1 cellular context compared by ENCODE assay signal in genomic region chr5:179819296-179820126, GRCh38.
A peak's percentile ranks its signal among the peaks of the same experiment; 100 is the strongest.
TF ChIP-seq lines count a peak whose summit lies in the region.

No MANE protein-coding gene starts in this region.

TF ChIP-seq in HepG2, 621 proteins besides CTCF, POLR2A, EP300 and RAD21 (continued from another document and continues in another):
- TF ChIP-seq, protein P1, sequence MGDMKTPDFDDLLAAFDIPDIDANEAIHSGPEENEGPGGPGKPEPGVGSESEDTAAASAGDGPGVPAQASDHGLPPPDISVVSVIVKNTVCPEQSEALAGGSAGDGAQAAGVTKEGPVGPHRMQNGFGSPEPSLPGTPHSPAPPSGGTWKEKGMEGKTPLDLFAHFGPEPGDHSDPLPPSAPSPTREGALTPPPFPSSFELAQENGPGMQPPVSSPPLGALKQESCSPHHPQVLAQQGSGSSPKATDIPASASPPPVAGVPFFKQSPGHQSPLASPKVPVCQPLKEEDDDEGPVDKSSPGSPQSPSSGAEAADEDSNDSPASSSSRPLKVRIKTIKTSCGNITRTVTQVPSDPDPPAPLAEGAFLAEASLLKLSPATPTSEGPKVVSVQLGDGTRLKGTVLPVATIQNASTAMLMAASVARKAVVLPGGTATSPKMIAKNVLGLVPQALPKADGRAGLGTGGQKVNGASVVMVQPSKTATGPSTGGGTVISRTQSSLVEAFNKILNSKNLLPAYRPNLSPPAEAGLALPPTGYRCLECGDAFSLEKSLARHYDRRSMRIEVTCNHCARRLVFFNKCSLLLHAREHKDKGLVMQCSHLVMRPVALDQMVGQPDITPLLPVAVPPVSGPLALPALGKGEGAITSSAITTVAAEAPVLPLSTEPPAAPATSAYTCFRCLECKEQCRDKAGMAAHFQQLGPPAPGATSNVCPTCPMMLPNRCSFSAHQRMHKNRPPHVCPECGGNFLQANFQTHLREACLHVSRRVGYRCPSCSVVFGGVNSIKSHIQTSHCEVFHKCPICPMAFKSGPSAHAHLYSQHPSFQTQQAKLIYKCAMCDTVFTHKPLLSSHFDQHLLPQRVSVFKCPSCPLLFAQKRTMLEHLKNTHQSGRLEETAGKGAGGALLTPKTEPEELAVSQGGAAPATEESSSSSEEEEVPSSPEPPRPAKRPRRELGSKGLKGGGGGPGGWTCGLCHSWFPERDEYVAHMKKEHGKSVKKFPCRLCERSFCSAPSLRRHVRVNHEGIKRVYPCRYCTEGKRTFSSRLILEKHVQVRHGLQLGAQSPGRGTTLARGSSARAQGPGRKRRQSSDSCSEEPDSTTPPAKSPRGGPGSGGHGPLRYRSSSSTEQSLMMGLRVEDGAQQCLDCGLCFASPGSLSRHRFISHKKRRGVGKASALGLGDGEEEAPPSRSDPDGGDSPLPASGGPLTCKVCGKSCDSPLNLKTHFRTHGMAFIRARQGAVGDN (CRISPR knock-in tag; IDR thresholded peaks at IDR 0.05), result peak; percentile 97
- TF ChIP-seq ATRX (CRISPR knock-in tag; IDR thresholded peaks at IDR 0.05; ENCODE audit: borderline replicate concordance) (no peak), KMT2B (CRISPR knock-in tag; IDR thresholded peaks at IDR 0.05) (no peak), HES4 (CRISPR knock-in tag; IDR thresholded peaks at IDR 0.05; ENCODE audit: borderline replicate concordance) (no peak), ZNF567 (CRISPR knock-in tag; IDR thresholded peaks at IDR 0.05; ENCODE audit: borderline replicate concordance) (no peak), GATAD2A (CRISPR knock-in tag; IDR thresholded peaks at IDR 0.05) (no peak; the same call in 1 of the 2 replicates), SMC3 (IDR thresholded peaks at IDR 0.05; ENCODE audit: low read length) (no peak), NFKBIZ (CRISPR knock-in tag; IDR thresholded peaks at IDR 0.05) (no peak), ETV5 (CRISPR knock-in tag; IDR thresholded peaks at IDR 0.05; ENCODE audit: borderline replicate concordance) (no peak; the same call in 1 of the 2 replicates), ZBTB14 (CRISPR knock-in tag; IDR thresholded peaks at IDR 0.05) (no peak; the same call in 1 of the 2 replicates), SATB2 (CRISPR knock-in tag; IDR thresholded peaks at IDR 0.05) (no peak; the same call in 1 of the 2 replicates), RBM22 (optimal IDR thresholded peaks at IDR 0.05; ENCODE audit: low read length) (no peak), BRCA1 (CRISPR knock-in tag; IDR thresholded peaks at IDR 0.05) (no peak), ONECUT2 (CRISPR knock-in tag; IDR thresholded peaks at IDR 0.05) (no peak), SALL2 (CRISPR knock-in tag; IDR thresholded peaks at IDR 0.05) (no peak; the same call in 1 of the 2 replicates), TRIM22 (IDR thresholded peaks at IDR 0.05) (no peak), HNRNPUL1 (IDR thresholded peaks at IDR 0.05; ENCODE audit: low read depth, low read length) (no peak), JUN (CRISPR knock-in tag; IDR thresholded peaks at IDR 0.05) (no peak), NCOA2 (CRISPR knock-in tag; IDR thresholded peaks at IDR 0.05) (no peak), ZNF317 (CRISPR knock-in tag; IDR thresholded peaks at IDR 0.05) (peak; percentile 65; the same call in 1 of the 2 replicates), HDAC2 (CRISPR knock-in tag; IDR thresholded peaks at IDR 0.05) (0 out of 2 replicates have a peak, but pooled peaks have one; percentile 9), ARHGAP35 (CRISPR knock-in tag; IDR thresholded peaks at IDR 0.05; ENCODE audit: borderline replicate concordance) (no peak; the same call in 1 of the 2 replicates), ZFP36L2 (CRISPR knock-in tag; IDR thresholded peaks at IDR 0.05) (peak; percentile 79; the same call in 1 of the 2 replicates), TSC22D2 (CRISPR knock-in tag; IDR thresholded peaks at IDR 0.05; ENCODE audit: borderline replicate concordance) (0 out of 2 replicates have a peak, but pooled peaks have one; percentile 33), PTBP1 (IDR thresholded peaks at IDR 0.05; ENCODE audit: low read depth, low read length, poor library complexity, severe bottlenecking) (no peak), U2AF2 (IDR thresholded peaks at IDR 0.05; ENCODE audit: low read depth, low read length) (no peak), ATF1 (CRISPR knock-in tag; IDR thresholded peaks at IDR 0.05) (no peak), EED (CRISPR knock-in tag; IDR thresholded peaks at IDR 0.05) (0 out of 2 replicates have a peak, but pooled peaks have one; percentile 46), ZNF781 (CRISPR knock-in tag; IDR thresholded peaks at IDR 0.05; ENCODE audit: borderline replicate concordance, not compliant biosample characterization) (peak; percentile 86), ZNF670 (CRISPR knock-in tag; IDR thresholded peaks at IDR 0.05; ENCODE audit: borderline replicate concordance) (no peak; the same call in 1 of the 2 replicates), TERF1 (CRISPR knock-in tag; IDR thresholded peaks at IDR 0.05) (0 out of 2 replicates have a peak, but pooled peaks have one; percentile 35), ZNF264 (CRISPR knock-in tag; IDR thresholded peaks at IDR 0.05) (no peak; the same call in 1 of the 2 replicates), ZNF562 (CRISPR knock-in tag; IDR thresholded peaks at IDR 0.05; ENCODE audit: borderline replicate concordance) (no peak), ERF (CRISPR knock-in tag; IDR thresholded peaks at IDR 0.05) (no peak; the same call in 1 of the 2 replicates), ZFX (CRISPR knock-in tag; IDR thresholded peaks at IDR 0.05; ENCODE audit: low read depth) (peak; percentile 95), RFXANK (CRISPR knock-in tag; IDR thresholded peaks at IDR 0.05) (no peak), TOPORS (CRISPR knock-in tag; IDR thresholded peaks at IDR 0.05) (peak; percentile 21), KDM5A (IDR thresholded peaks at IDR 0.05; ENCODE audit: borderline replicate concordance, low read length) (no peak), RARA (CRISPR knock-in tag; IDR thresholded peaks at IDR 0.05) (peak; percentile 64), ZNF780A (CRISPR knock-in tag; IDR thresholded peaks at IDR 0.05) (no peak), ZNF441 (CRISPR knock-in tag; IDR thresholded peaks at IDR 0.05; ENCODE audit: borderline replicate concordance) (no peak), ZNF280B (CRISPR knock-in tag; IDR thresholded peaks at IDR 0.05; ENCODE audit: borderline replicate concordance) (no peak; the same call in 1 of the 2 replicates), ZNF790 (CRISPR knock-in tag; IDR thresholded peaks at IDR 0.05; ENCODE audit: borderline replicate concordance) (no peak), KLF9 (CRISPR knock-in tag; IDR thresholded peaks at IDR 0.05; ENCODE audit: low read depth) (no peak), RNF219 (CRISPR knock-in tag; IDR thresholded peaks at IDR 0.05) (peak; percentile 85; the same call in 1 of the 2 replicates), MXD3 (CRISPR knock-in tag; IDR thresholded peaks at IDR 0.05) (peak; percentile 93), FOXP1 (IDR thresholded peaks at IDR 0.05) (no peak), FOXP1 (CRISPR knock-in tag; IDR thresholded peaks at IDR 0.05) (no peak), ZNF879 (CRISPR knock-in tag; IDR thresholded peaks at IDR 0.05) (peak; percentile 64; the same call in 1 of the 2 replicates)
- TF ChIP-seq, protein P2, sequence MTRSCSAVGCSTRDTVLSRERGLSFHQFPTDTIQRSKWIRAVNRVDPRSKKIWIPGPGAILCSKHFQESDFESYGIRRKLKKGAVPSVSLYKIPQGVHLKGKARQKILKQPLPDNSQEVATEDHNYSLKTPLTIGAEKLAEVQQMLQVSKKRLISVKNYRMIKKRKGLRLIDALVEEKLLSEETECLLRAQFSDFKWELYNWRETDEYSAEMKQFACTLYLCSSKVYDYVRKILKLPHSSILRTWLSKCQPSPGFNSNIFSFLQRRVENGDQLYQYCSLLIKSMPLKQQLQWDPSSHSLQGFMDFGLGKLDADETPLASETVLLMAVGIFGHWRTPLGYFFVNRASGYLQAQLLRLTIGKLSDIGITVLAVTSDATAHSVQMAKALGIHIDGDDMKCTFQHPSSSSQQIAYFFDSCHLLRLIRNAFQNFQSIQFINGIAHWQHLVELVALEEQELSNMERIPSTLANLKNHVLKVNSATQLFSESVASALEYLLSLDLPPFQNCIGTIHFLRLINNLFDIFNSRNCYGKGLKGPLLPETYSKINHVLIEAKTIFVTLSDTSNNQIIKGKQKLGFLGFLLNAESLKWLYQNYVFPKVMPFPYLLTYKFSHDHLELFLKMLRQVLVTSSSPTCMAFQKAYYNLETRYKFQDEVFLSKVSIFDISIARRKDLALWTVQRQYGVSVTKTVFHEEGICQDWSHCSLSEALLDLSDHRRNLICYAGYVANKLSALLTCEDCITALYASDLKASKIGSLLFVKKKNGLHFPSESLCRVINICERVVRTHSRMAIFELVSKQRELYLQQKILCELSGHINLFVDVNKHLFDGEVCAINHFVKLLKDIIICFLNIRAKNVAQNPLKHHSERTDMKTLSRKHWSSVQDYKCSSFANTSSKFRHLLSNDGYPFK (CRISPR knock-in tag; IDR thresholded peaks at IDR 0.05; ENCODE audit: borderline replicate concordance), result no peak
- TF ChIP-seq, protein P3, sequence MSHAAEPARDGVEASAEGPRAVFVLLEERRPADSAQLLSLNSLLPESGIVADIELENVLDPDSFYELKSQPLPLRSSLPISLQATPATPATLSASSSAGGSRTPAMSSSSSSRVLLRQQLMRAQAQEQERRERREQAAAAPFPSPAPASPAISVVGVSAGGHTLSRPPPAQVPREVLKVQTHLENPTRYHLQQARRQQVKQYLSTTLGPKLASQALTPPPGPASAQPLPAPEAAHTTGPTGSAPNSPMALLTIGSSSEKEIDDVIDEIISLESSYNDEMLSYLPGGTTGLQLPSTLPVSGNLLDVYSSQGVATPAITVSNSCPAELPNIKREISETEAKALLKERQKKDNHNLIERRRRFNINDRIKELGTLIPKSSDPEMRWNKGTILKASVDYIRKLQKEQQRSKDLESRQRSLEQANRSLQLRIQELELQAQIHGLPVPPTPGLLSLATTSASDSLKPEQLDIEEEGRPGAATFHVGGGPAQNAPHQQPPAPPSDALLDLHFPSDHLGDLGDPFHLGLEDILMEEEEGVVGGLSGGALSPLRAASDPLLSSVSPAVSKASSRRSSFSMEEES (CRISPR knock-in tag; IDR thresholded peaks at IDR 0.05), result no peak; the same call in 1 of the 2 replicates
